In the genomic region with DNA sequence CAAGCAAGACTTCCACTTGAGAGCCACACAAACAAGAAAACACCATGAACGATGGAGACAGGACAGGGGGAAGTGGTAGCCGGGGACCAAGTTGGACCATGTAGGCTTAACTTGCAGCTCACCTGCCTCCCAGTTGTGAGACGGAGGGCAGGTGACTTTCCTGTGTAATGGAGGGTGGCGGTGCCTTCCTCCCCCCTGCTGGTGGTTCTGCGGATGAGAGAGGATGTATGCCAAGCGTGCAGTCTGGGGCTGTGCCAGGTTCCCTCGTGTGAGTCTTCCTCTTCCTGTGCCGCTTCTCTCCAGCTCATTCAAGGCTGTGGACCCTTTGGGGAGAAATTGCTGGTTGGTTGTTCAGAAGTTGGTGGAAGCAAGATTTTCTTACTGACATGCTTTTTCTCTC, we compare ENCODE assay signal across 13 cellular contexts. TPM values are rescaled to one million over a fixed set of nuclear protein-coding genes. Genes with fewer than 3 reads are reported as not detected.
DNase-seq lines count a peak whose midpoint lies in the region; ATAC-seq and TF ChIP-seq lines count a peak whose summit lies in the region.
"Had no signal": no experiment of that assay in that cellular context is flagged by ENCODE, and none has a peak within 500 bp of the region (broad histone marks: within the 10 kb centered on the region; RNA-seq: fewer than 3 reads in every experiment).

No MANE protein-coding gene starts in this region.

- ATAC-seq in esophagus mucosa (peak; percentile 36), GM19452 (IDR thresholded peaks at IDR 0.05; ENCODE audit: unreplicated experiment) (no peak), left lung (no peak), HG02623 (IDR thresholded peaks at IDR 0.05; ENCODE audit: unreplicated experiment) (no peak)
- ATAC-seq: naive thymus-derived CD4-positive, alpha-beta T cell; T-helper 17 cell had no signal

- no peak for TF ChIP-seq CTCF in left lung (IDR thresholded peaks at IDR 0.05)

- H4K20me1 ChIP-seq in BLaER1 treated with 17β-estradiol and CSF1 and Interleukin-3, amounts not matched to agents 10 nM and 100 nM: no peaks in the 10 kb centered on the region; a peak in 1 of 22 replicates

- H3K27ac ChIP-seq in BLaER1 treated with 17β-estradiol and CSF1 and Interleukin-3, amounts not matched to agents 10 nM and 100 nM: peak overlapping the region in 4 of 11 experiments; percentile 26 to 58 (median 54); a peak in 5 of 22 replicates
- no peak overlapping the region for H3K27ac ChIP-seq in left lung
- H3K27ac ChIP-seq: skin epidermis had no signal

- H3K9me3 ChIP-seq in BLaER1 treated with 17β-estradiol and CSF1 and Interleukin-3, amounts not matched to agents 10 nM and 100 nM (replicated peaks in 1 of 11): no peaks in the 10 kb centered on the region
- no peaks in the 10 kb centered on the region for H3K9me3 ChIP-seq in left lung

- H3K4me3 ChIP-seq in BLaER1 treated with 17β-estradiol and CSF1 and Interleukin-3, amounts not matched to agents 10 nM and 100 nM: no peak overlapping the region
- no peak overlapping the region for H3K4me3 ChIP-seq in left lung
- H3K4me3 ChIP-seq: skin epidermis had no signal

- peak overlapping the region; percentile 2 to 82 (median 66); a peak in 21 of 22 replicates for H3K4me2 ChIP-seq in BLaER1 treated with 17β-estradiol and CSF1 and Interleukin-3, amounts not matched to agents 10 nM and 100 nM

- peaks cover 15 to 70% (median 55%) of the 10 kb centered on the region in 10 experiments for H3K4me1 ChIP-seq in BLaER1 treated with 17β-estradiol and CSF1 and Interleukin-3, amounts not matched to agents 10 nM and 100 nM
- no peaks in the 10 kb centered on the region for H3K4me1 ChIP-seq in left lung

- H3K9ac ChIP-seq in BLaER1 treated with 17β-estradiol and CSF1 and Interleukin-3, amounts not matched to agents 10 nM and 100 nM: peak overlapping the region in 1 of 11 experiments; percentile 34; a peak in 3 of 22 replicates

- DNase-seq in NCI-H1092 treated with DMSO at 0.1 percent for 48 hours (lab: John Stamatoyannopoulos, UW) (peak; percentile 80), NCI-H345 treated with DMSO at 0.1 percent for 48 hours (lab: John Stamatoyannopoulos, UW; ENCODE audit: unreplicated experiment) (peak; percentile 72), left lung (no peak), T-helper 1 cell (no peak)
- DNase-seq: immature natural killer cell; naive thymus-derived CD4-positive, alpha-beta T cell; T-helper 17 cell had no signal

- H3K36me3 ChIP-seq in BLaER1 treated with 17β-estradiol and CSF1 and Interleukin-3, amounts not matched to agents 10 nM and 100 nM: no peaks in the 10 kb centered on the region
- H3K36me3 ChIP-seq in left lung: no peaks in the 10 kb centered on the region

- H3K27me3 ChIP-seq in BLaER1 treated with 17β-estradiol and CSF1 and Interleukin-3, amounts not matched to agents 10 nM and 100 nM: no peaks in the 10 kb centered on the region
- H3K27me3 ChIP-seq in left lung: peaks cover 0 to 36% of the 10 kb centered on the region in 2 donors

- intact Hi-C loops in left lung (cut with DNase I): no loop called here

RNA-seq across cellular contexts. Expression of a gene that starts 35.1 kb away (rescaled TPM):
- not detected for total RNA-seq in esophagus mucosa
- total RNA-seq in left lung: not detected
- total RNA-seq: chondrocyte; naive thymus-derived CD4-positive, alpha-beta T cell; T-helper 17 cell had no signal

Comparison
In these comparisons a context has a peak if more than half of its experiments do, and no peak if none do; other contexts are left out.
1. DNase-seq: peak in NCI-H1092 treated with DMSO at 0.1 percent for 48 hours (single experiment) and NCI-H345 treated with DMSO at 0.1 percent for 48 hours (single experiment); none in left lung (0 of 2) and T-helper 1 cell (0 of 5).